19 cellular contexts compared by ENCODE assay signal in genomic region chr3:129371041-129371826, GRCh38. TPM values are rescaled to one million over a fixed set of nuclear protein-coding genes. Genes with fewer than 3 reads are reported as not detected.
"Had no signal": no experiment of that assay in that cellular context is flagged by ENCODE, and none has a peak within 500 bp of the region (broad histone marks: within the 10 kb centered on the region; RNA-seq: fewer than 3 reads in every experiment).

No MANE protein-coding gene starts in this region.

- H3K4me1 ChIP-seq: gastroesophageal sphincter, upper lobe of left lung had no signal

- H3K27me3 ChIP-seq: gastroesophageal sphincter, upper lobe of left lung had no signal

- H3K9me3 ChIP-seq: gastroesophageal sphincter, upper lobe of left lung had no signal

- ATAC-seq: activated CD4-positive, alpha-beta T cell treated with anti-CD3 and anti-CD28 coated beads for 36 hours; gastroesophageal sphincter; sciatic nerve had no signal

- H3K27ac ChIP-seq: epithelial cell of prostate, gastroesophageal sphincter, upper lobe of left lung had no signal

- DNase-seq: activated B cell treated with CpG ODN at 0.5 μM for 24 hours; activated CD4-positive, alpha-beta T cell treated with anti-CD3 and anti-CD28 coated beads for 36 hours; activated CD4-positive, alpha-beta T cell treated with anti-CD3 and anti-CD28 coated beads, Interleukin-2, amount 50 U/mL, for 48 hours; activated naive CD4-positive, alpha-beta T cell treated with Interleukin-2 at 50 U/mL for 16 hours; activated naive CD8-positive, alpha-beta T cell treated with anti-CD3 and anti-CD28 coated beads for 36 hours; amygdala; cortex of kidney; head of caudate nucleus; hypothalamus; occipital lobe; small intestine; stimulated activated CD4-positive, alpha-beta T cell treated with anti-CD3 and anti-CD28 coated beads, Interleukin-2, amount 100 ng/mL, for 24 hours; stimulated activated naive CD4-positive, alpha-beta T cell; T1000; upper lobe of left lung had no signal

- H3K4me3 ChIP-seq: gastroesophageal sphincter, upper lobe of left lung had no signal

- H3K36me3 ChIP-seq: upper lobe of left lung had no signal

RNA-seq across cellular contexts. Expression of gene EFCAB12, which starts 57.2 kb away (rescaled TPM):
- total RNA-seq: bronchial epithelial cell had no signal
